Comparison of ENCODE assay signal across 8 cellular contexts in genomic region chr7:5822742-5823503, GRCh38. TPM values are rescaled to one million over a fixed set of nuclear protein-coding genes. Genes with fewer than 3 reads are reported as not detected.
DNase-seq lines count a peak whose midpoint lies in the region; ATAC-seq and TF ChIP-seq lines count a peak whose summit lies in the region.

No MANE protein-coding gene starts in this region.

- H4K5ac ChIP-seq in IMR-90 (ENCODE audit: low read depth, low read length) = peak overlapping the region; percentile 93

- H2AK5ac ChIP-seq in IMR-90 (ENCODE audit: low read depth, low read length) = peak overlapping the region; percentile 84

- H3K27ac ChIP-seq in IMR-90 (ENCODE audit: insufficient read depth, low read length) (peak overlapping the region; percentile 20; the same call in 1 of the 2 replicates), OCI-LY7 (ENCODE audit: low read depth, low read length, poor library complexity, severe bottlenecking) (peak overlapping the region; percentile 18), mucosa of rectum (ENCODE audit: low read depth in 2 of 2, low read length in 2 of 2) (peak overlapping the region; percentile 75 to 86)

- POLR2A ChIA-PET in IMR-90 (lab: Charles Lee; ENCODE audit: unreplicated experiment) = interaction anchor here (0.6 kb wide), 2 partner anchors 47 to 995 kb away, joined by 3 to 14 read pairs; no protein-coding TSS in a partner anchor
- POLR2A ChIA-PET in OCI-LY7 (lab: Charles Lee) = interaction anchor here (0.6 to 1.0 kb wide), 7 partner anchors 15 to 293 kb away, joined by 3 to 7 read pairs (median 4); no protein-coding TSS in a partner anchor

- H3K4me3 ChIP-seq in IMR-90 (ENCODE audit: insufficient read depth, low read depth, low read length) (peak overlapping the region; percentile 76), OCI-LY7 (ENCODE audit: low read depth, low read length, poor library complexity, severe bottlenecking) (peak overlapping the region; percentile 74), mucosa of rectum (ENCODE audit: low read length in 2 of 2) (peak overlapping the region; percentile 73 to 85)

- H3K4me2 ChIP-seq in IMR-90 (ENCODE audit: low read depth, low read length) (peak overlapping the region; percentile 81), OCI-LY7 (ENCODE audit: low read length) (peak overlapping the region; percentile 79)

- TF ChIP-seq RAD21 in IMR-90 (IDR thresholded peaks at IDR 0.05; ENCODE audit: low read length) = no peak

- no peaks in the 10 kb centered on the region for H3K9me2 ChIP-seq in OCI-LY7 (ENCODE audit: insufficient read depth, low read length)

- peak overlapping the region; percentile 90 for H3K4ac ChIP-seq in IMR-90 (ENCODE audit: low read depth, low read length)

- peak overlapping the region; percentile 89; the same call in 1 of the 2 replicates for H3K23ac ChIP-seq in IMR-90 (ENCODE audit: low read depth, low read length)

- peak overlapping the region; percentile 97 for H3K14ac ChIP-seq in IMR-90 (replicated peaks; ENCODE audit: low read depth, low read length)

- intact Hi-C loops in IMR-90 (cut with micrococcal nuclease) = no loop called here
- intact Hi-C loops in OCI-LY7 (cut with micrococcal nuclease; ENCODE audit: unreplicated experiment) = no loop called here

- H3K4me1 ChIP-seq in IMR-90 (ENCODE audit: control insufficient read depth, insufficient read depth, low read length) = peaks cover 1% of the 10 kb centered on the region
- peaks cover 12% of the 10 kb centered on the region for H3K4me1 ChIP-seq in OCI-LY7 (ENCODE audit: insufficient read depth, low read length, poor library complexity, severe bottlenecking)
- peaks cover 7% of the 10 kb centered on the region in 2 donors for H3K4me1 ChIP-seq in mucosa of rectum (ENCODE audit: control insufficient read depth in 2 of 2, insufficient read depth in 2 of 2, low read length in 2 of 2)

- peak overlapping the region; percentile 73 for H2AK9ac ChIP-seq in IMR-90 (replicated peaks; ENCODE audit: low read depth, low read length, poor library complexity)

- H3K79me1 ChIP-seq in IMR-90 (ENCODE audit: low read depth in 1 of 2, low read length in 2 of 2) = no peaks in the 10 kb centered on the region

- dilution Hi-C loops in IMR-90 (cut with HindIII; ENCODE audit: low sequenced_read_pairs, unreplicated experiment) = no loop called here

- no peak for TF ChIP-seq POLR2A in IMR-90 (IDR thresholded peaks at IDR 0.05; ENCODE audit: low read depth, low read length)
- peak; percentile 46 for TF ChIP-seq POLR2A in erythroblast (IDR thresholded peaks at IDR 0.05; ENCODE audit: low read length)

- no peaks in the 10 kb centered on the region for H4K20me1 ChIP-seq in IMR-90 (ENCODE audit: insufficient read depth, low read length)
- H4K20me1 ChIP-seq in OCI-LY7 (ENCODE audit: insufficient read depth, low read length) = no peaks in the 10 kb centered on the region

- no peaks in the 10 kb centered on the region for H3K36me3 ChIP-seq in IMR-90 (ENCODE audit: control insufficient read depth, insufficient read depth, low read length)
- no peaks in the 10 kb centered on the region for H3K36me3 ChIP-seq in OCI-LY7 (ENCODE audit: insufficient read depth, low read length)
- no peaks in the 10 kb centered on the region for H3K36me3 ChIP-seq in mucosa of rectum (ENCODE audit: control insufficient read depth in 2 of 2, insufficient read depth in 2 of 2, low read length in 2 of 2)

- WGBS in IMR-90 (ENCODE audit: extremely low coverage in 2 of 2, insufficient read length in 1 of 2), 2 experiments = 0% methylated on average over 5 of the region's 39 CpGs; no CpG with 5 or more reads in 1 of the 2 experiments

- H3K9me3 ChIP-seq in IMR-90 (ENCODE audit: control insufficient read depth, insufficient read depth, low read length) (no peaks in the 10 kb centered on the region), OCI-LY7 (ENCODE audit: low read length) (no peaks in the 10 kb centered on the region), mucosa of rectum (ENCODE audit: control insufficient read depth in 2 of 2, low read length in 2 of 2) (no peaks in the 10 kb centered on the region)

- peak overlapping the region; percentile 79; the same call in 1 of the 2 replicates for H2BK120ac ChIP-seq in IMR-90 (ENCODE audit: low read depth, low read length)

- TF ChIP-seq CTCF in IMR-90 (conservative IDR thresholded peaks at IDR 0.05; ENCODE audit: low read depth, low read length) (no peak), OCI-LY7 (conservative IDR thresholded peaks at IDR 0.05; ENCODE audit: low read length) (no peak)

- H3K27me3 ChIP-seq in IMR-90 (ENCODE audit: control insufficient read depth, insufficient read depth, low read length) = no peaks in the 10 kb centered on the region
- no peaks in the 10 kb centered on the region for H3K27me3 ChIP-seq in mucosa of rectum (ENCODE audit: control insufficient read depth in 2 of 2, insufficient read depth in 2 of 2, low read length in 2 of 2)

- ATAC-seq in GM21529 (IDR thresholded peaks at IDR 0.05; ENCODE audit: unreplicated experiment) (peak; percentile 100), IMR-90 (ENCODE audit: low read depth) (peak; percentile 100)

- H3K56ac ChIP-seq in IMR-90 (ENCODE audit: extremely low read depth, insufficient read depth, low read length) = peak overlapping the region; percentile 85; the same call in 1 of the 2 replicates

- DNase-seq in DMS153 treated with DMSO at 0.1 percent for 48 hours (lab: John Stamatoyannopoulos, UW; ENCODE audit: unreplicated experiment) (peak; percentile 95), IMR-90 (peak; percentile 85), OCI-LY7 (ENCODE audit: low spot score) (peak; percentile 93), activated T-cell treated with anti-CD3 and anti-CD28 coated beads for 48 hours (ENCODE audit: low read depth) (peak; percentile 93), erythroblast (lab: John Stamatoyannopoulos, UW) (peak; percentile 94 to 95)
- DNase-seq in stimulated activated CD8-positive, alpha-beta memory T cell treated with anti-CD3 and anti-CD28 coated beads, Interleukin-4, amount 100 ng/mL, for 4 hours (ENCODE audit: low read depth in 2 of 2, low spot score in 1 of 2) = peak; percentile 89 to 90

- peak overlapping the region; percentile 62 for H2BK5ac ChIP-seq in IMR-90 (ENCODE audit: low read depth, low read length, poor library complexity, severe bottlenecking)

- BruUV-seq in IMR-90 (replicated peaks; lab: Mats Ljungman, UMichigan) (no TSS peak), OCI-LY7 (replicated peaks; lab: Mats Ljungman, UMichigan) (no TSS peak)

- H3K9ac ChIP-seq in IMR-90 (ENCODE audit: low read depth, low read length) = peak overlapping the region; percentile 40
- peak overlapping the region; percentile 63 to 77 for H3K9ac ChIP-seq in mucosa of rectum (ENCODE audit: low read depth in 1 of 2, low read length in 2 of 2)

- CTCF ChIA-PET in IMR-90 (lab: Yijun Ruan, JAX) (interaction anchor here (0.7 kb wide), 1 partner anchor 42 kb away, joined by 3 read pairs; the partner anchor contains the start of gene RNF216), OCI-LY7 (lab: Charles Lee; ENCODE audit: unreplicated experiment) (interaction anchor here (0.6 kb wide), 1 partner anchor 143 kb away, joined by 3 read pairs; no protein-coding TSS in a partner anchor)

- no peaks in the 10 kb centered on the region for H3K79me2 ChIP-seq in OCI-LY7 (ENCODE audit: insufficient read depth, low read depth, low read length)

- H2BK15ac ChIP-seq in IMR-90 (ENCODE audit: low read depth, low read length) = no peak overlapping the region

- H3K9me1 ChIP-seq in IMR-90 (ENCODE audit: insufficient read depth, low read length) = 0 out of 2 replicates have a peak, but pooled peaks cover 4% of the 10 kb centered on the region

- H4K8ac ChIP-seq in IMR-90 (ENCODE audit: low read depth in 2 of 2, low read length in 2 of 2) = peak overlapping the region; percentile 96

- H2AFZ ChIP-seq in IMR-90 (replicated peaks; ENCODE audit: low read length, poor library complexity) (peak overlapping the region; percentile 97), OCI-LY7 (ENCODE audit: low read length) (peak overlapping the region; percentile 93)

- 0 out of 2 replicates have a peak overlapping the region, but pooled peaks have one; percentile 4 for H3K18ac ChIP-seq in IMR-90 (ENCODE audit: low read depth, low read length)

- in situ Hi-C loops in IMR-90 (cut with MboI; ENCODE audit: low sequenced_read_pairs) = no loop called here

- H4K91ac ChIP-seq in IMR-90 (ENCODE audit: insufficient read depth, low read depth, low read length) = peak overlapping the region; percentile 89

- H2BK20ac ChIP-seq in IMR-90 (ENCODE audit: low read depth, low read length) = peak overlapping the region; percentile 51

TF ChIP-seq in IMR-90, 13 proteins besides CTCF, POLR2A, EP300 and RAD21:
- TF ChIP-seq MXI1 (IDR thresholded peaks at IDR 0.05; ENCODE audit: borderline replicate concordance, low read depth, low read length) = no peak; the same call in 1 of the 2 replicates
- TF ChIP-seq ELK1 (IDR thresholded peaks at IDR 0.05; ENCODE audit: borderline replicate concordance, low read depth, low read length) = no peak
- TF ChIP-seq USF2 (IDR thresholded peaks at IDR 0.05; ENCODE audit: low read depth, low read length) = peak; percentile 96
TF ChIP-seq in IMR-90: peak in this region for 1.

RNA-seq across cellular contexts. Expression of gene RNF216, which starts 41.5 kb away (rescaled TPM):
- total RNA-seq in IMR-90 (2012; rRNA removed) (26.9 and 30.1 TPM in 2 replicates), OCI-LY7 (2022) (29.8 and 32.6 TPM in 2 replicates)
- polyA plus RNA-seq in IMR-90 (2012; rRNA removed) = 23.0 and 24.8 TPM in 2 replicates
- polyA plus RNA-seq in IMR-90 (2012; cell fraction: cytosol; rRNA removed) = 17.8 and 19.6 TPM in 2 replicates
- 33.4 and 36.7 TPM in 2 replicates for polyA plus RNA-seq in IMR-90 (2012; cell fraction: nucleus; rRNA removed; ENCODE audit: low replicate concordance)
- 28.6 and 29.4 TPM in 2 replicates for total RNA-seq in OCI-LY7 (2014; rRNA removed; shearing (Covaris generic))

RNA-seq across cellular contexts. Expression of gene OCM, which starts 57.7 kb away (rescaled TPM):
- total RNA-seq in IMR-90 (2012; rRNA removed) (not detected in 2 replicates), OCI-LY7 (2022) (not detected in 2 replicates)
- not detected in 2 replicates for polyA plus RNA-seq in IMR-90 (2012; rRNA removed)
- polyA plus RNA-seq in IMR-90 (2012; cell fraction: cytosol; rRNA removed) = not detected in 2 replicates
- not detected in 2 replicates for polyA plus RNA-seq in IMR-90 (2012; cell fraction: nucleus; rRNA removed; ENCODE audit: low replicate concordance)
- total RNA-seq in OCI-LY7 (2014; rRNA removed; shearing (Covaris generic)) = not detected in 2 replicates

Comparison
In these comparisons a context has a peak if more than half of its experiments do, and no peak if none do; other contexts are left out.
1. Peak in every context shown above with its lines: DNase-seq, ATAC-seq, H3K4me3 ChIP-seq and H3K27ac ChIP-seq.
2. H3K27ac ChIP-seq: peak in every context shown above with its lines; median percentile 80 in mucosa of rectum; 20 in IMR-90; 18 in OCI-LY7.